Comparison of ENCODE assay signal across 13 cellular contexts in genomic region chr6:163839296-163839695, GRCh38.
A peak's percentile ranks its signal among the peaks of the same experiment; 100 is the strongest.
DNase-seq lines count a peak whose midpoint lies in the region; ATAC-seq, FAIRE-seq and TF ChIP-seq lines count a peak whose summit lies in the region.
"Had no signal": no experiment of that assay in that cellular context is flagged by ENCODE, and none has a peak within 500 bp of the region (broad histone marks: within the 10 kb centered on the region; RNA-seq: fewer than 3 reads in every experiment).

No MANE protein-coding gene starts in this region.

- H3K4me3 ChIP-seq in astrocyte of the cerebellum (ENCODE audit: low read depth, low read length) = no peak overlapping the region
- H3K4me3 ChIP-seq: BLaER1 treated with 17β-estradiol and CSF1 and Interleukin-3, amounts not matched to agents 10 nM and 100 nM; HAP-1 had no signal

- in situ Hi-C loops in astrocyte of the cerebellum (cut with HindIII; ENCODE audit: low sequenced_read_pairs) = no loop called here

- TF ChIP-seq POLR2A in GM12891 (IDR thresholded peaks at IDR 0.05; ENCODE audit: low read depth, low read length) = no peak

- no peak for TF ChIP-seq CTCF in astrocyte of the cerebellum (IDR thresholded peaks at IDR 0.05; ENCODE audit: low read depth, low read length, missing control alignments)

- FAIRE-seq in GM12891 (lab: Jason Lieb, UNC) = peak; percentile 43
- FAIRE-seq: GM12892, H1 had no signal

- ATAC-seq in GM21360 (IDR thresholded peaks at IDR 0.05; ENCODE audit: unreplicated experiment) = no peak

- no peak for DNase-seq in GM12891 (ENCODE audit: insufficient read length, low spot score)
- DNase-seq in astrocyte of the cerebellum (ENCODE audit: low read depth) = peak; percentile 29
- peak; percentile 82 for DNase-seq in islet precursor cell
- DNase-seq in renal cortical epithelial cell (ENCODE audit: low read depth) = peak; percentile 83
- no peak for DNase-seq in SK-N-DZ (ENCODE audit: low spot score)
- no peak for DNase-seq in GDM1 (lab: John Stamatoyannopoulos, UW)
- DNase-seq: CD4-positive, CD25-positive, alpha-beta regulatory T cell; KBM-7 had no signal

TF ChIP-seq in GM12891, 5 proteins besides CTCF, POLR2A, EP300 and RAD21:
- TF ChIP-seq TAF1 (IDR thresholded peaks at IDR 0.05; ENCODE audit: low read depth, low read length) = no peak

Comparison
In these comparisons a context has a peak if more than half of its experiments do, and no peak if none do; other contexts are left out.
1. DNase-seq: peak in astrocyte of the cerebellum (single experiment), islet precursor cell (single experiment) and renal cortical epithelial cell (single experiment); none in GM12891 (single experiment), SK-N-DZ (single experiment) and GDM1 (single experiment).